Comparison of ENCODE assay signal across 2 cellular contexts in genomic region chr5:79475174-79475466, GRCh38.
TF ChIP-seq lines count a peak whose summit lies in the region.

No MANE protein-coding gene starts in this region.

TF ChIP-seq in GM23338, 12 proteins besides CTCF, POLR2A, EP300 and RAD21:
- TF ChIP-seq ZNF114 (CRISPR knock-in tag; IDR thresholded peaks at IDR 0.05) (no peak), ETS1 (IDR thresholded peaks at IDR 0.05) (no peak), JUNB (IDR thresholded peaks at IDR 0.05; ENCODE audit: unreplicated experiment) (no peak), EZH2 (IDR thresholded peaks at IDR 0.05; ENCODE audit: low read depth, unreplicated experiment) (no peak), REST (IDR thresholded peaks at IDR 0.05; ENCODE audit: unreplicated experiment) (no peak), CREB1 (CRISPR knock-in tag; IDR thresholded peaks at IDR 0.05; ENCODE audit: low read depth) (no peak), NANOG (IDR thresholded peaks at IDR 0.05; ENCODE audit: borderline replicate concordance) (no peak), POLR2AphosphoS5 (IDR thresholded peaks at IDR 0.05; ENCODE audit: low read depth) (no peak), EZH2phosphoT487 (IDR thresholded peaks at IDR 0.05; ENCODE audit: unreplicated experiment) (no peak), ZNF462 (CRISPR knock-in tag; IDR thresholded peaks at IDR 0.05) (no peak), STAT1 (IDR thresholded peaks at IDR 0.05; ENCODE audit: unreplicated experiment) (no peak), ZNF331 (CRISPR knock-in tag; IDR thresholded peaks at IDR 0.05; ENCODE audit: low read depth) (no peak)
TF ChIP-seq in GM23338: peak in this region for 0.

TF ChIP-seq in GM12878, 131 proteins besides CTCF, POLR2A, EP300 and RAD21:
- TF ChIP-seq CBX5 (IDR thresholded peaks at IDR 0.05; ENCODE audit: low read depth) (no peak), SIN3A (IDR thresholded peaks at IDR 0.05; ENCODE audit: low read depth, low read length) (no peak), ZZZ3 (IDR thresholded peaks at IDR 0.05; ENCODE audit: control insufficient read depth, insufficient read length, low read depth) (no peak), STAT3 (IDR thresholded peaks at IDR 0.05; ENCODE audit: low read depth, low read length) (no peak), ZBTB33 (IDR thresholded peaks at IDR 0.05) (no peak), ELK1 (IDR thresholded peaks at IDR 0.05; ENCODE audit: low read depth, low read length) (no peak), ZBTB11 (CRISPR knock-in tag; IDR thresholded peaks at IDR 0.05) (no peak), MAX (IDR thresholded peaks at IDR 0.05; ENCODE audit: low read depth, low read length) (no peak), SMAD5 (IDR thresholded peaks at IDR 0.05; ENCODE audit: low read depth) (no peak), TAF1 (IDR thresholded peaks at IDR 0.05; ENCODE audit: borderline replicate concordance, low read depth, low read length) (no peak), TCF7 (IDR thresholded peaks at IDR 0.05; ENCODE audit: borderline replicate concordance) (no peak), NFYA (IDR thresholded peaks at IDR 0.05; ENCODE audit: borderline replicate concordance, low read depth, low read length) (no peak), MYC (IDR thresholded peaks at IDR 0.05; ENCODE audit: insufficient read depth, insufficient read length, insufficient replicate concordance, low read length, severe bottlenecking) (no peak), RUNX3 (IDR thresholded peaks at IDR 0.05; ENCODE audit: low read length) (no peak), SMAD1 (IDR thresholded peaks at IDR 0.05; ENCODE audit: low read depth, partially characterized antibody) (no peak), EGR1 (IDR thresholded peaks at IDR 0.05; ENCODE audit: borderline replicate concordance in 1 of 2, low read depth in 2 of 2, low read length in 2 of 2) (no peak), MYB (IDR thresholded peaks at IDR 0.05; ENCODE audit: borderline replicate concordance, low read depth, low read length) (no peak)
- TF ChIP-seq, protein P1, sequence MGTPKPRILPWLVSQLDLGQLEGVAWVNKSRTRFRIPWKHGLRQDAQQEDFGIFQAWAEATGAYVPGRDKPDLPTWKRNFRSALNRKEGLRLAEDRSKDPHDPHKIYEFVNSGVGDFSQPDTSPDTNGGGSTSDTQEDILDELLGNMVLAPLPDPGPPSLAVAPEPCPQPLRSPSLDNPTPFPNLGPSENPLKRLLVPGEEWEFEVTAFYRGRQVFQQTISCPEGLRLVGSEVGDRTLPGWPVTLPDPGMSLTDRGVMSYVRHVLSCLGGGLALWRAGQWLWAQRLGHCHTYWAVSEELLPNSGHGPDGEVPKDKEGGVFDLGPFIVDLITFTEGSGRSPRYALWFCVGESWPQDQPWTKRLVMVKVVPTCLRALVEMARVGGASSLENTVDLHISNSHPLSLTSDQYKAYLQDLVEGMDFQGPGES (IDR thresholded peaks at IDR 0.05): no peak
- TF ChIP-seq, protein P2, sequence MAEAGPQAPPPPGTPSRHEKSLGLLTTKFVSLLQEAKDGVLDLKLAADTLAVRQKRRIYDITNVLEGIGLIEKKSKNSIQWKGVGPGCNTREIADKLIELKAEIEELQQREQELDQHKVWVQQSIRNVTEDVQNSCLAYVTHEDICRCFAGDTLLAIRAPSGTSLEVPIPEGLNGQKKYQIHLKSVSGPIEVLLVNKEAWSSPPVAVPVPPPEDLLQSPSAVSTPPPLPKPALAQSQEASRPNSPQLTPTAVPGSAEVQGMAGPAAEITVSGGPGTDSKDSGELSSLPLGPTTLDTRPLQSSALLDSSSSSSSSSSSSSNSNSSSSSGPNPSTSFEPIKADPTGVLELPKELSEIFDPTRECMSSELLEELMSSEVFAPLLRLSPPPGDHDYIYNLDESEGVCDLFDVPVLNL (IDR thresholded peaks at IDR 0.05; ENCODE audit: low read depth, low read length): no peak
